In genomic region chr22:41946360-41947180, GRCh38 we compare ENCODE assay signal across 8 cellular contexts. TPM values are rescaled to one million over a fixed set of nuclear protein-coding genes. Genes with fewer than 3 reads are reported as not detected.
DNase-seq lines count a peak whose midpoint lies in the region; ATAC-seq and TF ChIP-seq lines count a peak whose summit lies in the region.

A gene with protein sequence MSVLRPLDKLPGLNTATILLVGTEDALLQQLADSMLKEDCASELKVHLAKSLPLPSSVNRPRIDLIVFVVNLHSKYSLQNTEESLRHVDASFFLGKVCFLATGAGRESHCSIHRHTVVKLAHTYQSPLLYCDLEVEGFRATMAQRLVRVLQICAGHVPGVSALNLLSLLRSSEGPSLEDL (minus strand): TSS chr22:41947152. CDS start chr22:41947076, 76 bp downstream.

- TF ChIP-seq POLR2A in erythroblast (IDR thresholded peaks at IDR 0.05; ENCODE audit: low read length) = peak; percentile 84

- peak; percentile 63 for ATAC-seq in GM21619 (IDR thresholded peaks at IDR 0.05; ENCODE audit: unreplicated experiment)

- H3K4me3 ChIP-seq in Jurkat, Clone E6-1 (ENCODE audit: low read length) = peak within 1 kb of the TSS; percentile 98

- DNase-seq in DMS53 treated with DMSO at 0.1 percent for 48 hours (lab: John Stamatoyannopoulos, UW; ENCODE audit: unreplicated experiment) = peak; percentile 87
- DNase-seq in Jurkat, Clone E6-1 (ENCODE audit: low read depth, low spot score) = peak; percentile 92
- peak; percentile 87 for DNase-seq in activated T-cell treated with anti-CD3 and anti-CD28 coated beads, Interleukin-2, amount 50 U/mL, for 1 hour
- peak; percentile 96 to 97 for DNase-seq in erythroblast (lab: John Stamatoyannopoulos, UW)
- DNase-seq in mucosa of gallbladder (ENCODE audit: low spot score) = peak; percentile 91
- DNase-seq in stimulated activated CD8-positive, alpha-beta memory T cell treated with anti-CD3 and anti-CD28 coated beads, Interleukin-4, amount 100 ng/mL, for 24 hours (ENCODE audit: low read depth) = peak; percentile 87

TF ChIP-seq in PFSK-1, 5 proteins besides CTCF, POLR2A, EP300 and RAD21:
- TF ChIP-seq FOXP2 (optimal IDR thresholded peaks at IDR 0.05; ENCODE audit: borderline replicate concordance, extremely low read depth, extremely low read length, insufficient read depth) = peak; percentile 47
- TF ChIP-seq SIN3A (IDR thresholded peaks at IDR 0.05; ENCODE audit: borderline replicate concordance, insufficient read depth, low read length) = peak; percentile 25; the same call in 1 of the 2 replicates
- peak; percentile 57; the same call in 1 of the 2 replicates for TF ChIP-seq POLR2AphosphoS5 (IDR thresholded peaks at IDR 0.05; ENCODE audit: low read depth, low read length)
- TF ChIP-seq REST (IDR thresholded peaks at IDR 0.05; ENCODE audit: insufficient read depth in 1 of 2, low read depth in 2 of 2, low read length in 2 of 2) = no peak

RNA-seq across cellular contexts. Expression of the gene that starts here (rescaled TPM):
- 99.6 TPM for polyA plus RNA-seq in Jurkat, Clone E6-1 (2012; ENCODE audit: insufficient read depth, insufficient read length)
- polyA plus RNA-seq in PFSK-1 (2012; ENCODE audit: insufficient read length, low read depth) = 57.0 TPM
- 3.2 TPM for total RNA-seq in mucosa of gallbladder

Comparison
In these comparisons a context has a peak if more than half of its experiments do, and no peak if none do; other contexts are left out.
1. Peak in every context shown above with its lines: DNase-seq, ATAC-seq and H3K4me3 ChIP-seq.